Comparison of ENCODE assay signal across 1 cellular context in the genomic region with DNA sequence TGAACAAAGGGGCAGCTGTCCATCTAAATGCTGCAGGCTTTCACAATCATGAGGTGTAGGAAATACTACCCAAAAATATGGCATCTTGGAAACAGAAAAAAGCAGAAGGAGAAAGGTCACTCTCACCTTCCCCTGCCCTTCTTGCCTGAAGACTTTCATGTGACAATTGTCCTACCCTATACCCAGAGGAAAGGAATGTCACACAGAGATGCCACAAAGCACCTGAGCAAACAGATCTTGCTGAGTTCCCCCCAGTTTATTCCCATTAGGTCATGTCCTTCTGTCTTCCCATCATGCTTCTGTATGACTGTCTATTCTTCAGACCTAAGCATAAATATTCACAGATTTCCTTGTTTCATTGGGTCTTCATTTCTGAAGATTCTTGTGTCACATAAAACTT.
TF ChIP-seq lines count a peak whose summit lies in the region.

No MANE protein-coding gene starts in this region.

TF ChIP-seq in H1, 55 proteins besides CTCF, POLR2A, EP300 and RAD21 (continued from another document):
- TF ChIP-seq CHD7 (IDR thresholded peaks at IDR 0.05; ENCODE audit: insufficient replicate concordance, low read length): no peak
- TF ChIP-seq TCF12 (IDR thresholded peaks at IDR 0.05; ENCODE audit: low read depth, low read length): no peak
- TF ChIP-seq RBBP5 (IDR thresholded peaks at IDR 0.05; ENCODE audit: borderline replicate concordance, low read depth, low read length): no peak
- TF ChIP-seq E2F6 (IDR thresholded peaks at IDR 0.05): no peak
- TF ChIP-seq RFX5 (IDR thresholded peaks at IDR 0.05; ENCODE audit: borderline replicate concordance, low read depth, low read length): no peak
